Comparison of ENCODE assay signal across 15 cellular contexts in genomic region chr15:91717811-91718210, GRCh38.
DNase-seq lines count a peak whose midpoint lies in the region; ATAC-seq and TF ChIP-seq lines count a peak whose summit lies in the region.
"Had no signal": no experiment of that assay in that cellular context is flagged by ENCODE, and none has a peak within 500 bp of the region (broad histone marks: within the 10 kb centered on the region; RNA-seq: fewer than 3 reads in every experiment).

No MANE protein-coding gene starts in this region.

- no peak overlapping the region for H3K27ac Mint-ChIP-seq in activated naive CD4-positive, alpha-beta T cell treated with anti-CD3 and anti-CD28 coated beads, Interleukin-2, amount 10 ng/mL, durations not matched to agents 7 days and 5 days
- H3K27ac Mint-ChIP-seq: CD4-positive, CD25-positive, alpha-beta regulatory T cell; CD8-positive, alpha-beta T cell had no signal

- H3K9me3 ChIP-seq in liver (ENCODE audit: control insufficient read depth in 4 of 4, low read length in 3 of 4) (no peaks in the 10 kb centered on the region), upper lobe of left lung (no peaks in the 10 kb centered on the region), left lung (no peaks in the 10 kb centered on the region)
- H3K9me3 ChIP-seq: Caco-2 had no signal

- H3K36me3 ChIP-seq in liver (ENCODE audit: control insufficient read depth in 4 of 4, insufficient read depth in 3 of 4, low read depth in 1 of 4, low read length in 3 of 4) (no peaks in the 10 kb centered on the region), upper lobe of left lung (no peaks in the 10 kb centered on the region), left lung (no peaks in the 10 kb centered on the region)

- H3K9me3 Mint-ChIP-seq in activated naive CD4-positive, alpha-beta T cell treated with anti-CD3 and anti-CD28 coated beads, Interleukin-2, amount 10 ng/mL, durations not matched to agents 7 days and 5 days, result no peaks in the 10 kb centered on the region
- H3K9me3 Mint-ChIP-seq: CD4-positive, CD25-positive, alpha-beta regulatory T cell; CD8-positive, alpha-beta T cell had no signal

- 77% methylated on average over 3 of the region's 3 CpGs for WGBS in liver
- 85 to 87% methylated on average over 3 of the region's 3 CpGs for WGBS in upper lobe of left lung, 2 donors

- H3K4me3 ChIP-seq in liver (ENCODE audit: low read depth in 1 of 3, low read length in 3 of 3) (no peak overlapping the region), upper lobe of left lung (no peak overlapping the region), left lung (no peak overlapping the region)
- H3K4me3 ChIP-seq: GM23248 had no signal

- ATAC-seq in left colon, result peak; percentile 55
- ATAC-seq in upper lobe of left lung (ENCODE audit: low FRiP score in 2 of 2), result no peak
- ATAC-seq in left lung, result no peak
- ATAC-seq: CD8-positive, alpha-beta T cell had no signal

- H3K4me1 ChIP-seq in liver (ENCODE audit: control insufficient read depth in 4 of 4, insufficient read depth in 4 of 4, low read length in 3 of 4), result no peaks in the 10 kb centered on the region
- no peaks in the 10 kb centered on the region for H3K4me1 ChIP-seq in upper lobe of left lung
- no peaks in the 10 kb centered on the region for H3K4me1 ChIP-seq in left lung
- H3K4me1 ChIP-seq: Caco-2 had no signal

- no peak for TF ChIP-seq POLR2A in upper lobe of left lung (IDR thresholded peaks at IDR 0.05)

- H3K27me3 ChIP-seq in liver (ENCODE audit: control insufficient read depth in 4 of 4, insufficient read depth in 4 of 4, low read length in 3 of 4) (no peaks in the 10 kb centered on the region), upper lobe of left lung (no peaks in the 10 kb centered on the region), left lung (no peaks in the 10 kb centered on the region)

- H3K36me3 Mint-ChIP-seq in activated naive CD4-positive, alpha-beta T cell treated with anti-CD3 and anti-CD28 coated beads, Interleukin-2, amount 10 ng/mL, durations not matched to agents 7 days and 5 days, result no peaks in the 10 kb centered on the region
- H3K36me3 Mint-ChIP-seq: CD4-positive, CD25-positive, alpha-beta regulatory T cell; CD8-positive, alpha-beta T cell had no signal

- CTCF ChIA-PET in activated naive CD4-positive, alpha-beta T cell treated with anti-CD3 and anti-CD28 coated beads, Interleukin-2, amount 10 ng/mL, durations not matched to agents 7 days and 5 days (lab: Charles Lee), result interaction anchor here (1.9 kb wide), 1 partner anchor 11 kb away, joined by 6 read pairs; no protein-coding TSS in a partner anchor

- DNase-seq in SW480 (ENCODE audit: low spot score) (peak; percentile 10), left colon (no peak), upper lobe of left lung (no peak), left lung (no peak)
- no peak for DNase-seq in activated naive CD4-positive, alpha-beta T cell treated with anti-CD3 and anti-CD28 coated beads, Interleukin-2, amount 10 ng/mL, durations not matched to agents 7 days and 5 days
- DNase-seq: Caco-2; CD4-positive, CD25-positive, alpha-beta regulatory T cell; CD8-positive, alpha-beta T cell; DMS 273 treated with DMSO at 0.1 percent for 48 hours; DND-41; GM23248; H7; HCEC 1CT had no signal

- H3K9ac ChIP-seq in liver (ENCODE audit: low read depth in 1 of 2, low read length in 2 of 2), result no peak overlapping the region
- H3K9ac ChIP-seq: GM23248 had no signal

- no peak for TF ChIP-seq EP300 in upper lobe of left lung (IDR thresholded peaks at IDR 0.05)

- intact Hi-C loops in left colon (cut with DNase I, micrococcal nuclease) (no loop called here), left lung (cut with DNase I) (loop anchor here in 1 of 2 donors (10.0 kb wide), 1 partner anchor 367 kb away; no protein-coding TSS in a partner anchor)

- H3K4me1 Mint-ChIP-seq in activated naive CD4-positive, alpha-beta T cell treated with anti-CD3 and anti-CD28 coated beads, Interleukin-2, amount 10 ng/mL, durations not matched to agents 7 days and 5 days, result no peaks in the 10 kb centered on the region
- H3K4me1 Mint-ChIP-seq: CD4-positive, CD25-positive, alpha-beta regulatory T cell had no signal

- TF ChIP-seq RAD21 in liver (IDR thresholded peaks at IDR 0.05), result no peak

- no peak overlapping the region for H3K4me3 Mint-ChIP-seq in activated naive CD4-positive, alpha-beta T cell treated with anti-CD3 and anti-CD28 coated beads, Interleukin-2, amount 10 ng/mL, durations not matched to agents 7 days and 5 days
- H3K4me3 Mint-ChIP-seq: CD4-positive, CD25-positive, alpha-beta regulatory T cell; CD8-positive, alpha-beta T cell had no signal

- peaks cover 47% of the 10 kb centered on the region for H3K27me3 Mint-ChIP-seq in activated naive CD4-positive, alpha-beta T cell treated with anti-CD3 and anti-CD28 coated beads, Interleukin-2, amount 10 ng/mL, durations not matched to agents 7 days and 5 days
- H3K27me3 Mint-ChIP-seq: CD4-positive, CD25-positive, alpha-beta regulatory T cell had no signal

- no peak overlapping the region for H3K27ac ChIP-seq in liver (ENCODE audit: low read depth in 1 of 2, low read length in 2 of 2)
- H3K27ac ChIP-seq in upper lobe of left lung, result no peak overlapping the region
- no peak overlapping the region for H3K27ac ChIP-seq in left lung
- H3K27ac ChIP-seq: C4-2B, GM23248 had no signal

- TF ChIP-seq CTCF in liver (IDR thresholded peaks at IDR 0.05; ENCODE audit: low read depth, low read length, missing input control) (no peak), upper lobe of left lung (IDR thresholded peaks at IDR 0.05) (no peak), left lung (IDR thresholded peaks at IDR 0.05) (no peak)

TF ChIP-seq in liver, 16 proteins besides CTCF, POLR2A, EP300 and RAD21:
- TF ChIP-seq YY1 (IDR thresholded peaks at IDR 0.05) (no peak), HNF4A (conservative IDR thresholded peaks at IDR 0.05) (peak; percentile 30 to 57)
